In the genomic region with DNA sequence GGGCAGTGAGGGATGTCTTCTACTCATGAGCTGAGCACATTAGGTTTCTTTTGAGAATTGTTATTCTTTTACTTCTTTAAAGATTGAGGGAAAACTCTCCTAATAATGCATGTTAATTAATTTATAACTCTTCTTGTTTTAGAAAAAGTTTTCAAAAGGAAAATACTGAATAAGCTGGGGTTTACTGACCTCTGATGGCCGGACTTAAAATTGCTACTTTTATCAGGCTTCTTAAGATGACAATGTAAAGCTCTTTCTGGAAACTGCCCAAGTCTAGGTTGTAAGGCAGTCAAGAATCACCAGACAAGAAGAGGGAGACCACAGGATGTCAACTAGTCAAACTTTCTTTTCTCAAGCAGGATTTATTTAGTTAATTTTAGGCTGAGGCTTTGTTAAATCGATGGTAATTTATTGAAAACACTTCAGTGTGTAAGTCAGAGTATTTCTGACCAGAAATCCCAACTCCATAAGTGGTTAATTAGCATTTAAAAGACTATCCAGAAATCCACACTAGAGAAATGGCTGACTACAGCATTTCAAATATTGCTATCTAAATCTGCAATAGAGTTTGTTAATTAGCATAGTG, we compare ENCODE assay signal across 8 cellular contexts.
DNase-seq lines count a peak whose midpoint lies in the region; ATAC-seq and TF ChIP-seq lines count a peak whose summit lies in the region.

No MANE protein-coding gene starts in this region.

- H3K9me3 ChIP-seq in HEK293 (ENCODE audit: control insufficient read depth, insufficient read depth, low read depth, low read length), result no peaks in the 10 kb centered on the region

- no peaks in the 10 kb centered on the region for H3K36me3 ChIP-seq in HEK293 (ENCODE audit: control insufficient read depth in 2 of 2, insufficient read depth in 1 of 2, low read length in 2 of 2)

- POLR2A ChIA-PET in HEK293 (lab: Yijun Ruan, JAX), result no interaction called here

- peaks cover 17% of the 10 kb centered on the region for H3K4me1 Mint-ChIP-seq in chondrocyte (ENCODE audit: low read depth)
- H3K4me1 Mint-ChIP-seq in nephron progenitor cell, result peaks cover 37% of the 10 kb centered on the region
- H3K4me1 Mint-ChIP-seq in activated naive CD4-positive, alpha-beta T cell treated with anti-CD3 and anti-CD28 coated beads, Interleukin-2, amount 10 ng/mL, durations not matched to agents 7 days and 5 days, result no peaks in the 10 kb centered on the region

- DNase-seq in DMS 273 (lab: John Stamatoyannopoulos, UW; ENCODE audit: unreplicated experiment), result peak; percentile 67
- peak; percentile 32 for DNase-seq in NCI-H774 (lab: John Stamatoyannopoulos, UW)
- DNase-seq in chondrocyte (ENCODE audit: low spot score), result no peak
- no peak for DNase-seq in nephron progenitor cell
- DNase-seq in activated naive CD4-positive, alpha-beta T cell treated with anti-CD3 and anti-CD28 coated beads, Interleukin-2, amount 10 ng/mL, durations not matched to agents 7 days and 5 days, result no peak

- H3K4me3 Mint-ChIP-seq in chondrocyte (ENCODE audit: unreplicated experiment) (no peak overlapping the region), nephron progenitor cell (no peak overlapping the region)
- H3K4me3 Mint-ChIP-seq in activated naive CD4-positive, alpha-beta T cell treated with anti-CD3 and anti-CD28 coated beads, Interleukin-2, amount 10 ng/mL, durations not matched to agents 7 days and 5 days, result no peak overlapping the region

- H3K4me3 ChIP-seq in HEK293 (ENCODE audit: low read depth, low read length), result no peak overlapping the region

- TF ChIP-seq CTCF in HEK293 (tag by site-specific recombination; IDR thresholded peaks at IDR 0.05) (peak; percentile 38; the same call in 1 of the 2 replicates), chondrocyte (IDR thresholded peaks at IDR 0.05) (peak; percentile 94), nephron progenitor cell (IDR thresholded peaks at IDR 0.05) (peak; percentile 61)

- no peak overlapping the region for H3K27ac Mint-ChIP-seq in chondrocyte (ENCODE audit: unreplicated experiment)
- H3K27ac Mint-ChIP-seq in nephron progenitor cell, result no peak overlapping the region
- H3K27ac Mint-ChIP-seq in activated naive CD4-positive, alpha-beta T cell treated with anti-CD3 and anti-CD28 coated beads, Interleukin-2, amount 10 ng/mL, durations not matched to agents 7 days and 5 days, result no peak overlapping the region

- CTCF ChIA-PET in HEK293 (lab: Yijun Ruan, JAX), result interaction anchor here (0.6 to 3.5 kb wide), 40 partner anchors 9 to 787 kb away, joined by 3 to 32 read pairs (median 4); a partner anchor contains a TSS
- CTCF ChIA-PET in activated naive CD4-positive, alpha-beta T cell treated with anti-CD3 and anti-CD28 coated beads, Interleukin-2, amount 10 ng/mL, durations not matched to agents 7 days and 5 days (lab: Charles Lee), result interaction anchor here (0.6 to 1.6 kb wide), 8 partner anchors 13 to 853 kb away, joined by 3 to 6 read pairs (median 5); no protein-coding TSS in a partner anchor

- no peaks in the 10 kb centered on the region for H3K4me1 ChIP-seq in HEK293 (ENCODE audit: control insufficient read depth, insufficient read depth, low read length)

- no peak overlapping the region for H3K27ac ChIP-seq in HEK293 (ENCODE audit: extremely low read depth, low read depth, low read length)

- H3K27me3 Mint-ChIP-seq in chondrocyte (ENCODE audit: low read depth) (no peaks in the 10 kb centered on the region), nephron progenitor cell (ENCODE audit: low read depth, poor library complexity) (no peaks in the 10 kb centered on the region)
- H3K27me3 Mint-ChIP-seq in activated naive CD4-positive, alpha-beta T cell treated with anti-CD3 and anti-CD28 coated beads, Interleukin-2, amount 10 ng/mL, durations not matched to agents 7 days and 5 days, result no peaks in the 10 kb centered on the region

- H3K36me3 Mint-ChIP-seq in chondrocyte (ENCODE audit: low read depth) (no peaks in the 10 kb centered on the region), nephron progenitor cell (ENCODE audit: low read depth) (no peaks in the 10 kb centered on the region)
- no peaks in the 10 kb centered on the region for H3K36me3 Mint-ChIP-seq in activated naive CD4-positive, alpha-beta T cell treated with anti-CD3 and anti-CD28 coated beads, Interleukin-2, amount 10 ng/mL, durations not matched to agents 7 days and 5 days

- no peak for ATAC-seq in HG03196 (IDR thresholded peaks at IDR 0.05; ENCODE audit: unreplicated experiment)
- ATAC-seq in HG02970 (IDR thresholded peaks at IDR 0.05; ENCODE audit: low FRiP score, unreplicated experiment), result no peak

- H3K9me3 Mint-ChIP-seq in chondrocyte (ENCODE audit: low read depth) (no peaks in the 10 kb centered on the region), nephron progenitor cell (no peaks in the 10 kb centered on the region)
- H3K9me3 Mint-ChIP-seq in activated naive CD4-positive, alpha-beta T cell treated with anti-CD3 and anti-CD28 coated beads, Interleukin-2, amount 10 ng/mL, durations not matched to agents 7 days and 5 days, result no peaks in the 10 kb centered on the region

TF ChIP-seq in HEK293, 187 proteins besides CTCF, POLR2A, EP300 and RAD21:
- TF ChIP-seq YY1 (tag by site-specific recombination; IDR thresholded peaks at IDR 0.05), result no peak
- no peak for TF ChIP-seq ZNF175 (tag by site-specific recombination; IDR thresholded peaks at IDR 0.05)
- 0 out of 2 replicates have a peak, but pooled peaks have one; percentile 17 for TF ChIP-seq ZNF660 (tag by site-specific recombination; IDR thresholded peaks at IDR 0.05)
- no peak for TF ChIP-seq ZFP3 (tag by site-specific recombination; IDR thresholded peaks at IDR 0.05; ENCODE audit: low read depth)
- TF ChIP-seq, protein P1, sequence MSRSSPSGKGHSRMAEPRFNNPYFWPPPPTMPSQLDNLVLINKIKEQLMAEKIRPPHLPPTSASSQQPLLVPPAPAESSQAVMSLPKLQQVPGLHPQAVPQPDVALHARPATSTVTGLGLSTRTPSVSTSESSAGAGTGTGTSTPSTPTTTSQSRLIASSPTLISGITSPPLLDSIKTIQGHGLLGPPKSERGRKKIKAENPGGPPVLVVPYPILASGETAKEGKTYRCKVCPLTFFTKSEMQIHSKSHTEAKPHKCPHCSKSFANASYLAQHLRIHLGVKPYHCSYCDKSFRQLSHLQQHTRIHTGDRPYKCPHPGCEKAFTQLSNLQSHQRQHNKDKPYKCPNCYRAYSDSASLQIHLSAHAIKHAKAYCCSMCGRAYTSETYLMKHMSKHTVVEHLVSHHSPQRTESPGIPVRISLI (tag by site-specific recombination; IDR thresholded peaks at IDR 0.05), result no peak
- TF ChIP-seq ZNF654 (tag by site-specific recombination; IDR thresholded peaks at IDR 0.05; ENCODE audit: low read depth), result peak; percentile 80
- TF ChIP-seq ZNF549 (tag by site-specific recombination; IDR thresholded peaks at IDR 0.05), result no peak
- TF ChIP-seq, protein P2, sequence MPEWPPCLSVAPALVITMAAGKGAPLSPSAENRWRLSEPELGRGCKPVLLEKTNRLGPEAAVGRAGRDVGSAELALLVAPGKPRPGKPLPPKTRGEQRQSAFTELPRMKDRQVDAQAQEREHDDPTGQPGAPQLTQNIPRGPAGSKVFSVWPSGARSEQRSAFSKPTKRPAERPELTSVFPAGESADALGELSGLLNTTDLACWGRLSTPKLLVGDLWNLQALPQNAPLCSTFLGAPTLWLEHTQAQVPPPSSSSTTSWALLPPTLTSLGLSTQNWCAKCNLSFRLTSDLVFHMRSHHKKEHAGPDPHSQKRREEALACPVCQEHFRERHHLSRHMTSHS (tag by site-specific recombination; IDR thresholded peaks at IDR 0.05), result no peak

Comparison
In these comparisons a context has a peak if more than half of its experiments do, and no peak if none do; other contexts are left out.
1. DNase-seq: peak in DMS 273 (single experiment) and NCI-H774 (single experiment); none in chondrocyte (single experiment), nephron progenitor cell (single experiment) and activated naive CD4-positive, alpha-beta T cell treated with anti-CD3 and anti-CD28 coated beads, Interleukin-2, amount 10 ng/mL, durations not matched to agents 7 days and 5 days (single experiment).
2. CTCF ChIP-seq: peak in every context shown above with its lines; median percentile 94 in chondrocyte; 61 in nephron progenitor cell; 38 in HEK293.